In genomic region chr1:172948457-172948856, GRCh38 we compare ENCODE assay signal across 8 cellular contexts.
DNase-seq lines count a peak whose midpoint lies in the region; ATAC-seq, FAIRE-seq and TF ChIP-seq lines count a peak whose summit lies in the region.
"Had no signal": no experiment of that assay in that cellular context is flagged by ENCODE, and none has a peak within 500 bp of the region (broad histone marks: within the 10 kb centered on the region; RNA-seq: fewer than 3 reads in every experiment).

No MANE protein-coding gene starts in this region.

- no peaks in the 10 kb centered on the region for H3K27me3 ChIP-seq in mammary epithelial cell (ENCODE audit: insufficient read depth, low read length)
- no peaks in the 10 kb centered on the region for H3K27me3 ChIP-seq in smooth muscle cell (ENCODE audit: low read depth)
- no peaks in the 10 kb centered on the region for H3K27me3 ChIP-seq in pancreas
- H3K27me3 ChIP-seq in HAP-1 (ENCODE audit: low read depth), result no peaks in the 10 kb centered on the region; the same call in 1 of the 2 replicates

- intact Hi-C loops in mammary epithelial cell (cut with micrococcal nuclease), result no loop called here
- intact Hi-C loops in pancreas (cut with DNase I), result no loop called here

- H3K79me2 ChIP-seq in mammary epithelial cell (ENCODE audit: insufficient read depth, low read length), result no peaks in the 10 kb centered on the region
- H3K79me2 ChIP-seq in smooth muscle cell (ENCODE audit: low read depth), result no peaks in the 10 kb centered on the region

- H3K9me3 ChIP-seq in KOPT-K1 (ENCODE audit: insufficient read depth, low read length, poor library complexity, severe bottlenecking) (no peaks in the 10 kb centered on the region), mammary epithelial cell (replicated peaks; ENCODE audit: insufficient read depth, low read length) (no peaks in the 10 kb centered on the region), smooth muscle cell (replicated peaks; ENCODE audit: low read depth) (no peaks in the 10 kb centered on the region), pancreas (no peaks in the 10 kb centered on the region), HAP-1 (no peaks in the 10 kb centered on the region)

- H3K4me1 ChIP-seq in mammary epithelial cell (ENCODE audit: insufficient read depth, low read length), result peaks cover 29% of the 10 kb centered on the region
- peaks cover 8% of the 10 kb centered on the region for H3K4me1 ChIP-seq in smooth muscle cell (ENCODE audit: low read depth)
- peaks cover 0 to 7% (median 4%) of the 10 kb centered on the region in 3 donors for H3K4me1 ChIP-seq in pancreas
- no peaks in the 10 kb centered on the region for H3K4me1 ChIP-seq in HAP-1

- FAIRE-seq in pancreas (lab: Jason Lieb, UNC), result no peak

- in situ Hi-C loops in mammary epithelial cell (cut with MboI; ENCODE audit: low sequenced_read_pairs in 2 of 2), result no loop called here
- in situ Hi-C loops in HAP-1 (cut with MboI; ENCODE audit: low sequenced_read_pairs), result no loop called here

- H2AFZ ChIP-seq in mammary epithelial cell (ENCODE audit: low read depth, low read length) (no peak overlapping the region), smooth muscle cell (ENCODE audit: low read depth) (no peak overlapping the region)

- TF ChIP-seq CTCF in mammary epithelial cell (conservative IDR thresholded peaks at IDR 0.05 in 1 of 2, IDR thresholded peaks at IDR 0.05 in 1 of 2; ENCODE audit: extremely low read depth in 1 of 2, insufficient read depth in 1 of 2, low read depth in 1 of 2, low read length in 2 of 2), result no peak
- TF ChIP-seq CTCF in smooth muscle cell (IDR thresholded peaks at IDR 0.05; ENCODE audit: borderline replicate concordance, insufficient read depth, poor library complexity, severe bottlenecking), result no peak
- TF ChIP-seq CTCF in pancreas (IDR thresholded peaks at IDR 0.05), result no peak

- H3K9ac ChIP-seq in mammary epithelial cell (ENCODE audit: insufficient read depth, low read length), result no peak overlapping the region
- H3K9ac ChIP-seq in smooth muscle cell (ENCODE audit: low read depth), result no peak overlapping the region

- no peaks in the 10 kb centered on the region for H4K20me1 ChIP-seq in mammary epithelial cell (ENCODE audit: insufficient read depth, low read length)
- no peaks in the 10 kb centered on the region for H4K20me1 ChIP-seq in smooth muscle cell (ENCODE audit: low read depth)

- peaks cover 5% of the 10 kb centered on the region for H3F3A ChIP-seq in smooth muscle cell (ENCODE audit: low read depth)

- peak overlapping the region; percentile 0 for H3K4me2 ChIP-seq in mammary epithelial cell (ENCODE audit: insufficient read depth, low read depth, low read length)
- peak overlapping the region; percentile 53 for H3K4me2 ChIP-seq in smooth muscle cell

- no peaks in the 10 kb centered on the region for H3K36me3 ChIP-seq in KOPT-K1 (ENCODE audit: insufficient read depth, low read length)
- no peaks in the 10 kb centered on the region for H3K36me3 ChIP-seq in mammary epithelial cell (ENCODE audit: insufficient read depth, low read length)
- no peaks in the 10 kb centered on the region for H3K36me3 ChIP-seq in smooth muscle cell (ENCODE audit: low read depth)
- no peaks in the 10 kb centered on the region for H3K36me3 ChIP-seq in pancreas
- no peaks in the 10 kb centered on the region for H3K36me3 ChIP-seq in HAP-1 (replicated peaks)

- H3K27ac ChIP-seq in KOPT-K1 (ENCODE audit: low read depth, low read length, poor library complexity, severe bottlenecking), result peak overlapping the region; percentile 30
- H3K27ac ChIP-seq in mammary epithelial cell (ENCODE audit: insufficient read depth, low read depth, low read length), result no peak overlapping the region
- peak overlapping the region; percentile 80 for H3K27ac ChIP-seq in smooth muscle cell (ENCODE audit: low read depth)
- no peak overlapping the region for H3K27ac ChIP-seq in pancreas

- ATAC-seq in pancreas (no peak), esophagus mucosa (no peak)

- BruUV-seq in mammary epithelial cell (replicated peaks; lab: Mats Ljungman, UMichigan), result no TSS peak

- WGBS in mammary epithelial cell (ENCODE audit: low coverage, missing lambda C conversion rate), result 0% methylated on average over 1 of the region's 1 CpG
- 0% methylated on average over 1 of the region's 1 CpG for WGBS in smooth muscle cell (ENCODE audit: low lambda C conversion rate)
- 92 to 93% methylated on average over 1 of the region's 1 CpG for WGBS in pancreas, 2 donors

- DNase-seq in EL, result peak; percentile 96
- DNase-seq in mammary epithelial cell, result peak; percentile 92
- DNase-seq in smooth muscle cell (lab: John Stamatoyannopoulos, UW; ENCODE audit: unreplicated experiment), result no peak
- no peak for DNase-seq in pancreas
- no peak for DNase-seq in HAP-1 (ENCODE audit: low spot score in 2 of 2)
- DNase-seq: GDM1 had no signal

- H3K4me3 ChIP-seq in mammary epithelial cell (replicated peaks in 1 of 3; ENCODE audit: insufficient read depth in 1 of 3, low read depth in 2 of 3, low read length in 3 of 3) (no peak overlapping the region), smooth muscle cell (no peak overlapping the region), pancreas (no peak overlapping the region), HAP-1 (no peak overlapping the region)

- CTCF ChIA-PET in mammary epithelial cell (lab: Charles Lee; ENCODE audit: low non-redundant PET), result interaction anchor here (0.6 kb wide), 1 partner anchor 1031 kb away, joined by 16 read pairs; no protein-coding TSS in a partner anchor

- dilution Hi-C loops in mammary epithelial cell (cut with HindIII; ENCODE audit: low sequenced_read_pairs), result no loop called here

Comparison
In these comparisons a context has a peak if more than half of its experiments do, and no peak if none do; other contexts are left out.
1. DNase-seq: peak in EL (single experiment) and mammary epithelial cell (single experiment); none in smooth muscle cell (single experiment), pancreas (0 of 6) and HAP-1 (0 of 2).
2. H3K27ac ChIP-seq: peak in KOPT-K1 (single experiment) and smooth muscle cell (single experiment); none in mammary epithelial cell (single experiment) and pancreas (0 of 4).